In genomic region chr19:17604372-17605025, GRCh38 we compare ENCODE assay signal across 32 cellular contexts. TPM values are rescaled to one million over a fixed set of nuclear protein-coding genes. Genes with fewer than 3 reads are reported as not detected.
DNase-seq lines count a peak whose midpoint lies in the region; ATAC-seq and TF ChIP-seq lines count a peak whose summit lies in the region.
"Had no signal": no experiment of that assay in that cellular context is flagged by ENCODE, and none has a peak within 500 bp of the region (broad histone marks: within the 10 kb centered on the region; RNA-seq: fewer than 3 reads in every experiment).

No MANE protein-coding gene starts in this region.

- peaks cover 9% of the 10 kb centered on the region for H3K4me1 Mint-ChIP-seq in activated naive CD8-positive, alpha-beta T cell treated with anti-CD3 and anti-CD28 coated beads, Interleukin-2, amount 10 ng/mL, durations not matched to agents 7 days and 5 days
- H3K4me1 Mint-ChIP-seq in activated naive CD8-positive, alpha-beta T cell treated with anti-CD3 and anti-CD28 coated beads, Interleukin-2, amount 50 U/mL, for 24 hours: peaks cover 8% of the 10 kb centered on the region
- H3K4me1 Mint-ChIP-seq in memory B cell: peaks cover 12% of the 10 kb centered on the region
- peaks cover 14 to 22% of the 10 kb centered on the region in 2 donors for H3K4me1 Mint-ChIP-seq in stimulated activated naive B cell treated with anti-CD40 and anti-IgM and Interleukin-4, amounts not matched to agents 10 μg/mL and 1 μg/mL and 100 μg/mL, for 72 hours

- no peak for DNase-seq in activated naive CD8-positive, alpha-beta T cell treated with anti-CD3 and anti-CD28 coated beads, Interleukin-2, amount 10 ng/mL, durations not matched to agents 7 days and 5 days
- no peak for DNase-seq in activated naive CD8-positive, alpha-beta T cell treated with anti-CD3 and anti-CD28 coated beads, Interleukin-2, amount 50 U/mL, for 24 hours
- DNase-seq in RWPE1 (ENCODE audit: low spot score) (no peak), memory B cell (ENCODE audit: low spot score in 2 of 2) (no peak), OCI-M1 (lab: John Stamatoyannopoulos, UW) (no peak), kidney tubule cell (ENCODE audit: low spot score) (no peak)
- DNase-seq in stimulated activated naive B cell treated with anti-CD40 and anti-IgM and Interleukin-4, amounts not matched to agents 10 μg/mL and 1 μg/mL and 100 μg/mL, for 72 hours: no peak
- DNase-seq: activated CD4-positive, alpha-beta memory T cell treated with anti-CD3 and anti-CD28 coated beads, Interleukin-2, amount 10 ng/mL, durations not matched to agents 7 days and 5 days; activated CD4-positive, alpha-beta T cell treated with anti-CD3 and anti-CD28 coated beads for 1 hour; activated CD8-positive, alpha-beta memory T cell treated with anti-CD3 and anti-CD28 coated beads, Interleukin-2, amount 50 U/mL, for 48 hours; activated naive CD4-positive, alpha-beta T cell treated with anti-CD3 and anti-CD28 coated beads, Interleukin-2, amount 50 U/mL, for 16 hours; aorta; DMS153; effector CD4-positive, alpha-beta T cell; H9; hippocampal formation; IMR-90; left cardiac atrium; mesenchymal stem cell; NCI-H1092 treated with DMSO at 0.1 percent for 48 hours; NCI-H187; NCI-H510A treated with DMSO at 0.1 percent for 48 hours; right lobe of liver; Right ventricle myocardium superior; stimulated activated CD4-positive, alpha-beta T cell treated with anti-CD3 and anti-CD28 coated beads, Interleukin-2, amount 100 ng/mL, for 48 hours; tibial artery had no signal

- H3K36me3 Mint-ChIP-seq in activated naive CD8-positive, alpha-beta T cell treated with anti-CD3 and anti-CD28 coated beads, Interleukin-2, amount 10 ng/mL, durations not matched to agents 7 days and 5 days: no peaks in the 10 kb centered on the region
- H3K36me3 Mint-ChIP-seq in activated naive CD8-positive, alpha-beta T cell treated with anti-CD3 and anti-CD28 coated beads, Interleukin-2, amount 50 U/mL, for 24 hours (ENCODE audit: low read depth): no peaks in the 10 kb centered on the region
- H3K36me3 Mint-ChIP-seq in memory B cell: peaks cover 3% of the 10 kb centered on the region
- H3K36me3 Mint-ChIP-seq in stimulated activated naive B cell treated with anti-CD40 and anti-IgM and Interleukin-4, amounts not matched to agents 10 μg/mL and 1 μg/mL and 100 μg/mL, for 72 hours: peaks cover 0 to 3% of the 10 kb centered on the region in 2 donors

- peak overlapping the region; percentile 10 for H3K27ac Mint-ChIP-seq in activated naive CD8-positive, alpha-beta T cell treated with anti-CD3 and anti-CD28 coated beads, Interleukin-2, amount 10 ng/mL, durations not matched to agents 7 days and 5 days
- no peak overlapping the region for H3K27ac Mint-ChIP-seq in activated naive CD8-positive, alpha-beta T cell treated with anti-CD3 and anti-CD28 coated beads, Interleukin-2, amount 50 U/mL, for 24 hours
- H3K27ac Mint-ChIP-seq in memory B cell: no peak overlapping the region
- H3K27ac Mint-ChIP-seq in stimulated activated naive B cell treated with anti-CD40 and anti-IgM and Interleukin-4, amounts not matched to agents 10 μg/mL and 1 μg/mL and 100 μg/mL, for 72 hours: peak overlapping the region; percentile 20
- H3K27ac Mint-ChIP-seq: activated CD4-positive, alpha-beta memory T cell treated with anti-CD3 and anti-CD28 coated beads, Interleukin-2, amount 10 ng/mL, durations not matched to agents 7 days and 5 days; activated T-helper 2 cell treated with anti-CD3 and anti-CD28 coated beads, Interferon-gamma antibody, Interleukin-2, Interleukin-4, amounts not matched to agents 10 μg/mL and 5 μg/mL and 100 μg/mL, durations not matched to agents 14 hours and 24 hours and 36 hours had no signal

- H3K27me3 Mint-ChIP-seq in activated naive CD8-positive, alpha-beta T cell treated with anti-CD3 and anti-CD28 coated beads, Interleukin-2, amount 10 ng/mL, durations not matched to agents 7 days and 5 days: peaks cover 32% of the 10 kb centered on the region
- peaks cover 29% of the 10 kb centered on the region for H3K27me3 Mint-ChIP-seq in activated naive CD8-positive, alpha-beta T cell treated with anti-CD3 and anti-CD28 coated beads, Interleukin-2, amount 50 U/mL, for 24 hours
- H3K27me3 Mint-ChIP-seq in memory B cell: peaks cover 25% of the 10 kb centered on the region
- H3K27me3 Mint-ChIP-seq in stimulated activated naive B cell treated with anti-CD40 and anti-IgM and Interleukin-4, amounts not matched to agents 10 μg/mL and 1 μg/mL and 100 μg/mL, for 72 hours: peaks cover 38 to 40% of the 10 kb centered on the region in 2 donors

- no peak overlapping the region for H3K4me3 Mint-ChIP-seq in activated naive CD8-positive, alpha-beta T cell treated with anti-CD3 and anti-CD28 coated beads, Interleukin-2, amount 10 ng/mL, durations not matched to agents 7 days and 5 days
- no peak overlapping the region for H3K4me3 Mint-ChIP-seq in activated naive CD8-positive, alpha-beta T cell treated with anti-CD3 and anti-CD28 coated beads, Interleukin-2, amount 50 U/mL, for 24 hours
- H3K4me3 Mint-ChIP-seq in memory B cell: peak overlapping the region; percentile 50
- no peak overlapping the region for H3K4me3 Mint-ChIP-seq in stimulated activated naive B cell treated with anti-CD40 and anti-IgM and Interleukin-4, amounts not matched to agents 10 μg/mL and 1 μg/mL and 100 μg/mL, for 72 hours
- H3K4me3 Mint-ChIP-seq: activated CD4-positive, alpha-beta memory T cell treated with anti-CD3 and anti-CD28 coated beads, Interleukin-2, amount 10 ng/mL, durations not matched to agents 7 days and 5 days; H9 had no signal

- no peak for ATAC-seq in activated naive CD8-positive, alpha-beta T cell treated with anti-CD3 and anti-CD28 coated beads, Interleukin-2, amount 10 ng/mL, durations not matched to agents 7 days and 5 days (ENCODE audit: low read depth)
- ATAC-seq in activated naive CD8-positive, alpha-beta T cell treated with anti-CD3 and anti-CD28 coated beads, Interleukin-2, amount 50 U/mL, for 24 hours: no peak
- ATAC-seq in memory B cell (ENCODE audit: low read depth) (no peak), GM21717 (IDR thresholded peaks at IDR 0.05; ENCODE audit: unreplicated experiment) (no peak)
- no peak for ATAC-seq in stimulated activated naive B cell treated with anti-CD40 and anti-IgM and Interleukin-4, amounts not matched to agents 10 μg/mL and 1 μg/mL and 100 μg/mL, for 72 hours (replicated peaks)
- ATAC-seq: gastroesophageal sphincter, GM12878, left cardiac atrium had no signal

- POLR2A ChIA-PET in activated naive CD8-positive, alpha-beta T cell treated with anti-CD3 and anti-CD28 coated beads, Interleukin-2, amount 10 ng/mL, durations not matched to agents 7 days and 5 days (lab: Charles Lee): no interaction called here
- POLR2A ChIA-PET in RWPE1 (lab: Yijun Ruan, JAX; ENCODE audit: low non-redundant PET): no interaction called here

- peak overlapping the region; percentile 90 for H3K27ac ChIP-seq in RWPE1
- H3K27ac ChIP-seq: gastroesophageal sphincter, prostate gland, right lobe of liver, tibial artery, vagina had no signal

- TF ChIP-seq CTCF in RWPE1 (conservative IDR thresholded peaks at IDR 0.05; ENCODE audit: low read depth): no peak

- CTCF ChIA-PET in RWPE1 (lab: Yijun Ruan, JAX): no interaction called here

- no peaks in the 10 kb centered on the region for H3K9me3 Mint-ChIP-seq in activated naive CD8-positive, alpha-beta T cell treated with anti-CD3 and anti-CD28 coated beads, Interleukin-2, amount 10 ng/mL, durations not matched to agents 7 days and 5 days
- H3K9me3 Mint-ChIP-seq in activated naive CD8-positive, alpha-beta T cell treated with anti-CD3 and anti-CD28 coated beads, Interleukin-2, amount 50 U/mL, for 24 hours: no peaks in the 10 kb centered on the region
- peaks cover 2% of the 10 kb centered on the region for H3K9me3 Mint-ChIP-seq in memory B cell
- H3K9me3 Mint-ChIP-seq in stimulated activated naive B cell treated with anti-CD40 and anti-IgM and Interleukin-4, amounts not matched to agents 10 μg/mL and 1 μg/mL and 100 μg/mL, for 72 hours: peaks cover 3 to 5% of the 10 kb centered on the region in 2 donors
- H3K9me3 Mint-ChIP-seq: activated CD4-positive, alpha-beta memory T cell treated with anti-CD3 and anti-CD28 coated beads, Interleukin-2, amount 10 ng/mL, durations not matched to agents 7 days and 5 days; activated T-helper 2 cell treated with anti-CD3 and anti-CD28 coated beads, Interferon-gamma antibody, Interleukin-2, Interleukin-4, amounts not matched to agents 10 μg/mL and 5 μg/mL and 100 μg/mL, durations not matched to agents 14 hours and 24 hours and 36 hours; H9 had no signal

RNA-seq across cellular contexts. Expression of gene COLGALT1, which starts 49.0 kb away (rescaled TPM):
- total RNA-seq in activated naive CD8-positive, alpha-beta T cell treated with anti-CD3 and anti-CD28 coated beads, Interleukin-2, amount 10 ng/mL, durations not matched to agents 7 days and 5 days: 10 to 100 TPM; 63.3 to 68.4 TPM

Comparison
In these comparisons a context has a peak if more than half of its experiments do, and no peak if none do; other contexts are left out.
1. H3K27ac Mint-ChIP-seq: peak in activated naive CD8-positive, alpha-beta T cell treated with anti-CD3 and anti-CD28 coated beads, Interleukin-2, amount 10 ng/mL, durations not matched to agents 7 days and 5 days (single experiment) and stimulated activated naive B cell treated with anti-CD40 and anti-IgM and Interleukin-4, amounts not matched to agents 10 μg/mL and 1 μg/mL and 100 μg/mL, for 72 hours (single experiment); none in activated naive CD8-positive, alpha-beta T cell treated with anti-CD3 and anti-CD28 coated beads, Interleukin-2, amount 50 U/mL, for 24 hours (single experiment) and memory B cell (single experiment).